In genomic region chr3:58667704-58668103, GRCh38 we compare ENCODE assay signal across 21 cellular contexts. TPM values are rescaled to one million over a fixed set of nuclear protein-coding genes. Genes with fewer than 3 reads are reported as not detected.
A peak's percentile ranks its signal among the peaks of the same experiment; 100 is the strongest.
DNase-seq lines count a peak whose midpoint lies in the region; ATAC-seq and TF ChIP-seq lines count a peak whose summit lies in the region.
"Had no signal": no experiment of that assay in that cellular context is flagged by ENCODE, and none has a peak within 500 bp of the region (broad histone marks: within the 10 kb centered on the region; RNA-seq: fewer than 3 reads in every experiment).

No MANE protein-coding gene starts in this region.

- H4K20me1 ChIP-seq in hepatocyte (ENCODE audit: insufficient read depth, poor library complexity, severe bottlenecking) (no peaks in the 10 kb centered on the region), neural progenitor cell (ENCODE audit: low read depth) (no peaks in the 10 kb centered on the region)

- no peak for ATAC-seq in upper lobe of left lung (ENCODE audit: low FRiP score in 2 of 2)
- ATAC-seq in HG03439 (IDR thresholded peaks at IDR 0.05; ENCODE audit: unreplicated experiment) = no peak
- ATAC-seq: GM12878, PC-3 had no signal

- H3K4me1 Mint-ChIP-seq in neural progenitor cell = no peaks in the 10 kb centered on the region

- H3K9me2 ChIP-seq in hepatocyte (replicated peaks; ENCODE audit: insufficient read depth) = no peaks in the 10 kb centered on the region

- H3K4me1 ChIP-seq in hepatocyte (ENCODE audit: insufficient read depth) (peaks cover 8% of the 10 kb centered on the region), neural progenitor cell (no peaks in the 10 kb centered on the region), upper lobe of left lung (peaks cover 9 to 17% (median 13%) of the 10 kb centered on the region in 4 donors)

- no peaks in the 10 kb centered on the region for H3F3A ChIP-seq in neural progenitor cell (ENCODE audit: low read depth)

- 96% methylated on average over 5 of the region's 6 CpGs for WGBS in hepatocyte (ENCODE audit: low lambda C conversion rate, missing lambda C conversion rate)
- 75 to 83% methylated on average over 6 of the region's 6 CpGs for WGBS in upper lobe of left lung, 2 donors

- no peak overlapping the region for H2AFZ ChIP-seq in hepatocyte
- no peak overlapping the region for H2AFZ ChIP-seq in neural progenitor cell (replicated peaks)

- H3K27me3 ChIP-seq in hepatocyte (no peaks in the 10 kb centered on the region), neural progenitor cell (no peaks in the 10 kb centered on the region), upper lobe of left lung (no peaks in the 10 kb centered on the region)

- H3K79me2 ChIP-seq in hepatocyte = no peaks in the 10 kb centered on the region
- H3K79me2 ChIP-seq in neural progenitor cell (ENCODE audit: low read depth) = no peaks in the 10 kb centered on the region

- peak overlapping the region; percentile 93 for H3K27ac ChIP-seq in hepatocyte
- H3K27ac ChIP-seq in neural progenitor cell = no peak overlapping the region
- peak overlapping the region; percentile 63 to 84 (median 69) for H3K27ac ChIP-seq in upper lobe of left lung
- H3K27ac ChIP-seq: 22Rv1 had no signal

- TF ChIP-seq EP300 in upper lobe of left lung (IDR thresholded peaks at IDR 0.05) = no peak

- H3K36me3 ChIP-seq in hepatocyte (replicated peaks; ENCODE audit: insufficient read depth, low read depth) (no peaks in the 10 kb centered on the region), neural progenitor cell (no peaks in the 10 kb centered on the region), upper lobe of left lung (no peaks in the 10 kb centered on the region)

- H3K9me3 ChIP-seq in hepatocyte (ENCODE audit: low read depth) = no peaks in the 10 kb centered on the region
- H3K9me3 ChIP-seq in neural progenitor cell (ENCODE audit: low read depth) = no peaks in the 10 kb centered on the region
- no peaks in the 10 kb centered on the region for H3K9me3 ChIP-seq in upper lobe of left lung

- H3K36me3 Mint-ChIP-seq in neural progenitor cell = no peaks in the 10 kb centered on the region

- no peak overlapping the region for H3K4me3 Mint-ChIP-seq in neural progenitor cell

- H3K4me2 ChIP-seq in hepatocyte (no peak overlapping the region), neural progenitor cell (no peak overlapping the region)

- no peaks in the 10 kb centered on the region for H3K9me3 Mint-ChIP-seq in neural progenitor cell

- TF ChIP-seq CTCF in hepatocyte (IDR thresholded peaks at IDR 0.05; ENCODE audit: poor library complexity) = no peak
- TF ChIP-seq CTCF in neural progenitor cell (IDR thresholded peaks at IDR 0.05) = no peak
- no peak for TF ChIP-seq CTCF in upper lobe of left lung (IDR thresholded peaks at IDR 0.05)

- H3K27me3 Mint-ChIP-seq in neural progenitor cell (ENCODE audit: insufficient read depth, low read depth) = peaks cover 7% of the 10 kb centered on the region

- no peak overlapping the region for H3K9ac ChIP-seq in neural progenitor cell

- H3K27ac Mint-ChIP-seq in neural progenitor cell = peak overlapping the region; percentile 34

- TF ChIP-seq POLR2A in upper lobe of left lung (IDR thresholded peaks at IDR 0.05) = no peak

- H3K4me3 ChIP-seq in hepatocyte (no peak overlapping the region), neural progenitor cell (no peak overlapping the region), upper lobe of left lung (no peak overlapping the region)
- H3K4me3 ChIP-seq: GM12878 had no signal

- DNase-seq in activated CD8-positive, alpha-beta memory T cell treated with anti-CD3 and anti-CD28 coated beads, Interleukin-2, amount 50 U/mL, for 48 hours = peak; percentile 12
- no peak for DNase-seq in activated CD8-positive, alpha-beta memory T cell treated with anti-CD3 and anti-CD28 coated beads, Interleukin-2, amount 50 U/mL, for 4 hours
- DNase-seq in hepatocyte (ENCODE audit: low spot score) (no peak), neural progenitor cell (ENCODE audit: low spot score) (no peak), upper lobe of left lung (peak in 1 of 2 donors; percentile 6), AG08395 (ENCODE audit: low spot score) (no peak), superior temporal gyrus (ENCODE audit: extremely low spot score) (no peak)
- DNase-seq: DMS 273 treated with DMSO at 0.1 percent for 48 hours, GDM1, GOT3, KG1, NCI-H1436 treated with DMSO at 0.1 percent for 48 hours, NCI-H2081 treated with DMSO at 0.1 percent for 48 hours, NCI-H510A treated with DMSO at 0.1 percent for 48 hours, NCI-H82, PC-3 had no signal

RNA-seq across cellular contexts. Expression of gene FAM3D, which starts 1.1 kb away (rescaled TPM):
- total RNA-seq in hepatocyte (0.60 and 4.5 TPM in 2 replicates), neural progenitor cell (ENCODE audit: low replicate concordance) (0.11 and 0.15 TPM in 2 replicates), upper lobe of left lung (1 to 10 TPM; 1.0 to 7.7 (median 1.5) TPM)
- 3.7 and 4.3 TPM in 2 replicates for polyA plus RNA-seq in hepatocyte
- total RNA-seq: GM12878, M059J, PC-3 had no signal
- polyA plus RNA-seq: BJ had no signal
